ENCODE assay signal across 9 cellular contexts in genomic region chr21:44932366-44933181, GRCh38. TPM values are rescaled to one million over a fixed set of nuclear protein-coding genes. Genes with fewer than 3 reads are reported as not detected.
A peak's percentile ranks its signal among the peaks of the same experiment; 100 is the strongest.
DNase-seq lines count a peak whose midpoint lies in the region; ATAC-seq and TF ChIP-seq lines count a peak whose summit lies in the region.
"Had no signal": no experiment of that assay in that cellular context is flagged by ENCODE, and none has a peak within 500 bp of the region (broad histone marks: within the 10 kb centered on the region; RNA-seq: fewer than 3 reads in every experiment).

No MANE protein-coding gene starts in this region.

- no peak overlapping the region for H3K27ac ChIP-seq in 22Rv1
- no peak overlapping the region for H3K27ac ChIP-seq in mesenchymal stem cell (ENCODE audit: low read length, poor library complexity, severe bottlenecking)
- no peak overlapping the region for H3K27ac ChIP-seq in stomach smooth muscle (ENCODE audit: low read length)
- H3K27ac ChIP-seq: epithelial cell of prostate had no signal

- no peak overlapping the region for H2AK5ac ChIP-seq in mesenchymal stem cell (ENCODE audit: low read length, severe bottlenecking)

- 4% methylated on average over 70 of the region's 72 CpGs for WGBS in mesenchymal stem cell
- 4 to 11% methylated on average over 12 to 66 of the region's 72 CpGs for WGBS in lower leg skin, 2 donors

- H2AFZ ChIP-seq in mesenchymal stem cell (ENCODE audit: low read depth, low read length), result no peak overlapping the region

- H2BK12ac ChIP-seq in mesenchymal stem cell (ENCODE audit: low read length in 2 of 2), result no peak overlapping the region

- TF ChIP-seq POLR2A in lower leg skin (IDR thresholded peaks at IDR 0.05), result no peak

- peak overlapping the region in 1 of 2 experiments; percentile 18 for H3K14ac ChIP-seq in mesenchymal stem cell (ENCODE audit: low read length in 2 of 2)

- no peak overlapping the region for H2BK5ac ChIP-seq in mesenchymal stem cell (ENCODE audit: low read depth, low read length, poor library complexity, severe bottlenecking)

- H3K4me3 ChIP-seq in WI38 (ENCODE audit: low read depth, low read length) (no peak overlapping the region), choroid plexus epithelial cell (ENCODE audit: low read depth, low read length) (peak overlapping the region; percentile 42), mesenchymal stem cell (ENCODE audit: insufficient read depth in 1 of 2, low read depth in 1 of 2, low read length in 2 of 2) (peak overlapping the region in 1 of 2 experiments; percentile 60), stomach smooth muscle (ENCODE audit: low read length in 2 of 2) (peak overlapping the region; percentile 19 to 65), lower leg skin (ENCODE audit: low read depth, poor library complexity, severe bottlenecking) (no peak overlapping the region)

- no peak overlapping the region for H3K4ac ChIP-seq in mesenchymal stem cell (ENCODE audit: low read depth in 1 of 2, low read length in 2 of 2)

- intact Hi-C loops in lower leg skin (cut with DNase I; ENCODE audit: low total_unique reads), result loop anchor here (10.0 kb wide), 1 partner anchor 128 kb away; the partner anchor contains the start of gene UBE2G2

- peak overlapping the region; percentile 27 for H4K91ac ChIP-seq in mesenchymal stem cell (ENCODE audit: low read length)

- peaks cover 37 to 76% of the 10 kb centered on the region in 2 experiments for H3K27me3 ChIP-seq in mesenchymal stem cell (ENCODE audit: control insufficient read depth in 1 of 2, insufficient read depth in 1 of 2, low read length in 2 of 2)
- H3K27me3 ChIP-seq in stomach smooth muscle (ENCODE audit: control insufficient read depth in 1 of 2, insufficient read depth in 2 of 2, low read length in 2 of 2), result peaks cover 39 to 43% of the 10 kb centered on the region in 2 donors

- TF ChIP-seq CTCF in 22Rv1 (IDR thresholded peaks at IDR 0.05) (peak; percentile 12; the same call in 1 of the 2 replicates), WI38 (IDR thresholded peaks at IDR 0.05; ENCODE audit: low read depth, low read length) (peak; percentile 55), choroid plexus epithelial cell (conservative IDR thresholded peaks at IDR 0.05; ENCODE audit: low read depth, low read length) (peak; percentile 52), lower leg skin (IDR thresholded peaks at IDR 0.05) (no peak)

- H3K79me1 ChIP-seq in mesenchymal stem cell (replicated peaks; ENCODE audit: low read length, poor library complexity, severe bottlenecking), result no peaks in the 10 kb centered on the region

- H3K36me3 ChIP-seq in mesenchymal stem cell (ENCODE audit: control insufficient read depth in 1 of 2, insufficient read depth in 2 of 2, low read depth in 1 of 2, low read length in 2 of 2) (no peaks in the 10 kb centered on the region), stomach smooth muscle (ENCODE audit: control insufficient read depth in 2 of 2, insufficient read depth in 2 of 2, low read length in 2 of 2) (no peaks in the 10 kb centered on the region)

- H3K4me2 ChIP-seq in mesenchymal stem cell (ENCODE audit: low read length, poor library complexity, severe bottlenecking), result peak overlapping the region; percentile 36

- peak overlapping the region; percentile 31 for H4K8ac ChIP-seq in mesenchymal stem cell (ENCODE audit: low read length)

- ATAC-seq in GM21529 (IDR thresholded peaks at IDR 0.05; ENCODE audit: unreplicated experiment), result peak; percentile 32
- no peak for ATAC-seq in HG03457 (IDR thresholded peaks at IDR 0.05; ENCODE audit: unreplicated experiment)

- peak overlapping the region in 1 of 2 experiments; percentile 37 for H3K18ac ChIP-seq in mesenchymal stem cell (ENCODE audit: low read depth in 1 of 2, low read length in 2 of 2)

- DNase-seq in choroid plexus epithelial cell (ENCODE audit: low read depth) (peak; percentile 34), mesenchymal stem cell (peak; percentile 22), lower leg skin (ENCODE audit: low spot score in 2 of 2) (no peak)

- H3K9ac ChIP-seq in mesenchymal stem cell (ENCODE audit: low read length) (no peak overlapping the region), stomach smooth muscle (ENCODE audit: low read length in 2 of 2) (peak overlapping the region in 1 of 2 donors; percentile 45)

- H3K4me1 ChIP-seq in mesenchymal stem cell (ENCODE audit: control insufficient read depth, insufficient read depth, low read depth, low read length) (peaks cover 42% of the 10 kb centered on the region), stomach smooth muscle (ENCODE audit: control insufficient read depth, insufficient read depth, low read length) (peaks cover 21% of the 10 kb centered on the region)

- peak overlapping the region; percentile 54 for H2BK15ac ChIP-seq in mesenchymal stem cell (ENCODE audit: low read depth, poor library complexity, severe bottlenecking)

- no peak overlapping the region for H3K23ac ChIP-seq in mesenchymal stem cell (ENCODE audit: low read length in 2 of 2)

- H2BK120ac ChIP-seq in mesenchymal stem cell (ENCODE audit: low read depth, low read length), result peak overlapping the region; percentile 71

- peaks cover 3% of the 10 kb centered on the region for H3K9me3 ChIP-seq in mesenchymal stem cell (ENCODE audit: control insufficient read depth, low read length)
- H3K9me3 ChIP-seq in stomach smooth muscle (ENCODE audit: control insufficient read depth in 2 of 2, low read length in 2 of 2), result peaks cover 0 to 6% of the 10 kb centered on the region in 2 donors

RNA-seq across cellular contexts. Expression of gene SLX9, which starts 7.3 kb away (rescaled TPM):
- 14.7 TPM for polyA plus RNA-seq in mesenchymal stem cell (2013, experiment 1 of 2)
- 15.1 TPM for polyA plus RNA-seq in mesenchymal stem cell (2013, experiment 2 of 2)
- 10 to 100 TPM; 19.0 to 36.4 (median 31.6) TPM for total RNA-seq in lower leg skin

RNA-seq across cellular contexts. Expression of gene ITGB2, which starts 11.9 kb away (rescaled TPM):
- polyA plus RNA-seq in mesenchymal stem cell (2013, experiment 1 of 2), result 0.40 TPM
- 0.14 TPM for polyA plus RNA-seq in mesenchymal stem cell (2013, experiment 2 of 2)
- 10 to 100 TPM; 18.4 to 40.7 (median 20.4) TPM for total RNA-seq in lower leg skin

RNA-seq across cellular contexts. Expression of gene PTTG1IP, which starts 59.1 kb away (rescaled TPM):
- 262 TPM for polyA plus RNA-seq in mesenchymal stem cell (2013, experiment 1 of 2)
- polyA plus RNA-seq in mesenchymal stem cell (2013, experiment 2 of 2), result 266 TPM
- total RNA-seq in lower leg skin, result 100 to 1,000 TPM; 110 to 193 (median 133) TPM

Comparison
In these comparisons a context has a peak if more than half of its experiments do, and no peak if none do; other contexts are left out.
1. CTCF ChIP-seq: peak in 22Rv1 (single experiment), WI38 (single experiment) and choroid plexus epithelial cell (single experiment); none in lower leg skin (0 of 3).
2. H3K4me3 ChIP-seq: peak in choroid plexus epithelial cell (single experiment) and stomach smooth muscle (2 of 2); none in WI38 (single experiment) and lower leg skin (single experiment).
3. DNase-seq: peak in choroid plexus epithelial cell (single experiment) and mesenchymal stem cell (single experiment); none in lower leg skin (0 of 2).